2 cellular contexts compared by ENCODE assay signal in the genomic region with DNA sequence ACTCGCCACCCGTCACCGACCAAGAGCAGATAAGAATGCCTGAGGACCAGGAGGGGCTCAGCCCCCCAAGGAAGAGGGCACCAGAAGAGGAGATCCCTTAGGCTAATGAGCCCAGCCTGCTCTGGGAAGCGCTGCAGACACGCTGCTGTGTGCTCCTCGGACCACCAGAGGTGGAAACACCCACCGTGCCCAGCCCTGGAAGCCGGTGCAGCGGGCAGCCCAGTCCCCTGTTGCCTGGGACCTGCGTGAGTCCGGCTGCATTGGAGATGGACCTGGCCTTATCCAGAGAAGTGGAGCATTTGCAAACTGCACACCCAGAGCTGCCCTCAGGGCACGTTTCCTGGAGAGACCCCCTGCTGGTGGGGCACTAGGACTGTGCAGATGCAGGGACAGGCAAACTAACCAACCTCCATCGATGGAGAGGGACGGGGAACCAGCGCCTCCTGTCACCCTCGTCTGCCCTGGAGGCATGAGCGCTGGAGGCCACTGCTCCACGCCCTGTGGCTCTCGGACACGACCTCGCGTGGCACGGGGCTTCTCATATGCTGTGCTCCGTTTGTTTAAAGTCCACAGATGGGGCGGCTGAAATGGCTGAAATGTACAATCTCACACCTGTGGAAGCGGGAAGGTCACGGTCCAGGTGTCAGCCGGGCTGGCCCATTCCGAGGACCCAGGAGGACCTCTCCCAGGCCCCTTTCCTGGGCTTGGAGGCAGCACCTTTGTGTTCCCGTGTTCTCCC.
A peak's percentile ranks its signal among the peaks of the same experiment; 100 is the strongest.
TF ChIP-seq lines count a peak whose summit lies in the region.

No MANE protein-coding gene starts in this region.

TF ChIP-seq in HepG2, 621 proteins besides CTCF, POLR2A, EP300 and RAD21:
- TF ChIP-seq XBP1 (CRISPR knock-in tag; IDR thresholded peaks at IDR 0.05) = no peak
- TF ChIP-seq AGO2 (optimal IDR thresholded peaks at IDR 0.05; ENCODE audit: low read depth, low read length) = peak; percentile 63
- no peak for TF ChIP-seq ZNF207 (IDR thresholded peaks at IDR 0.05; ENCODE audit: borderline replicate concordance)
- peak; percentile 31 for TF ChIP-seq RBM22 (optimal IDR thresholded peaks at IDR 0.05; ENCODE audit: low read length)
- no peak for TF ChIP-seq CBX1 (IDR thresholded peaks at IDR 0.05; ENCODE audit: low read depth)

TF ChIP-seq in H1, 55 proteins besides CTCF, POLR2A, EP300 and RAD21:
- TF ChIP-seq, protein P1, sequence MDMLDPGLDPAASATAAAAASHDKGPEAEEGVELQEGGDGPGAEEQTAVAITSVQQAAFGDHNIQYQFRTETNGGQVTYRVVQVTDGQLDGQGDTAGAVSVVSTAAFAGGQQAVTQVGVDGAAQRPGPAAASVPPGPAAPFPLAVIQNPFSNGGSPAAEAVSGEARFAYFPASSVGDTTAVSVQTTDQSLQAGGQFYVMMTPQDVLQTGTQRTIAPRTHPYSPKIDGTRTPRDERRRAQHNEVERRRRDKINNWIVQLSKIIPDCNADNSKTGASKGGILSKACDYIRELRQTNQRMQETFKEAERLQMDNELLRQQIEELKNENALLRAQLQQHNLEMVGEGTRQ (IDR thresholded peaks at IDR 0.05; ENCODE audit: low read length) = no peak
- TF ChIP-seq KDM1A (IDR thresholded peaks at IDR 0.05; ENCODE audit: borderline replicate concordance, low read length) (no peak), SP2 (IDR thresholded peaks at IDR 0.05; ENCODE audit: low read length) (no peak), CBX5 (IDR thresholded peaks at IDR 0.05; ENCODE audit: low read depth, low read length) (no peak), MAFK (IDR thresholded peaks at IDR 0.05; ENCODE audit: low read depth, low read length) (no peak)
- TF ChIP-seq, protein P2, sequence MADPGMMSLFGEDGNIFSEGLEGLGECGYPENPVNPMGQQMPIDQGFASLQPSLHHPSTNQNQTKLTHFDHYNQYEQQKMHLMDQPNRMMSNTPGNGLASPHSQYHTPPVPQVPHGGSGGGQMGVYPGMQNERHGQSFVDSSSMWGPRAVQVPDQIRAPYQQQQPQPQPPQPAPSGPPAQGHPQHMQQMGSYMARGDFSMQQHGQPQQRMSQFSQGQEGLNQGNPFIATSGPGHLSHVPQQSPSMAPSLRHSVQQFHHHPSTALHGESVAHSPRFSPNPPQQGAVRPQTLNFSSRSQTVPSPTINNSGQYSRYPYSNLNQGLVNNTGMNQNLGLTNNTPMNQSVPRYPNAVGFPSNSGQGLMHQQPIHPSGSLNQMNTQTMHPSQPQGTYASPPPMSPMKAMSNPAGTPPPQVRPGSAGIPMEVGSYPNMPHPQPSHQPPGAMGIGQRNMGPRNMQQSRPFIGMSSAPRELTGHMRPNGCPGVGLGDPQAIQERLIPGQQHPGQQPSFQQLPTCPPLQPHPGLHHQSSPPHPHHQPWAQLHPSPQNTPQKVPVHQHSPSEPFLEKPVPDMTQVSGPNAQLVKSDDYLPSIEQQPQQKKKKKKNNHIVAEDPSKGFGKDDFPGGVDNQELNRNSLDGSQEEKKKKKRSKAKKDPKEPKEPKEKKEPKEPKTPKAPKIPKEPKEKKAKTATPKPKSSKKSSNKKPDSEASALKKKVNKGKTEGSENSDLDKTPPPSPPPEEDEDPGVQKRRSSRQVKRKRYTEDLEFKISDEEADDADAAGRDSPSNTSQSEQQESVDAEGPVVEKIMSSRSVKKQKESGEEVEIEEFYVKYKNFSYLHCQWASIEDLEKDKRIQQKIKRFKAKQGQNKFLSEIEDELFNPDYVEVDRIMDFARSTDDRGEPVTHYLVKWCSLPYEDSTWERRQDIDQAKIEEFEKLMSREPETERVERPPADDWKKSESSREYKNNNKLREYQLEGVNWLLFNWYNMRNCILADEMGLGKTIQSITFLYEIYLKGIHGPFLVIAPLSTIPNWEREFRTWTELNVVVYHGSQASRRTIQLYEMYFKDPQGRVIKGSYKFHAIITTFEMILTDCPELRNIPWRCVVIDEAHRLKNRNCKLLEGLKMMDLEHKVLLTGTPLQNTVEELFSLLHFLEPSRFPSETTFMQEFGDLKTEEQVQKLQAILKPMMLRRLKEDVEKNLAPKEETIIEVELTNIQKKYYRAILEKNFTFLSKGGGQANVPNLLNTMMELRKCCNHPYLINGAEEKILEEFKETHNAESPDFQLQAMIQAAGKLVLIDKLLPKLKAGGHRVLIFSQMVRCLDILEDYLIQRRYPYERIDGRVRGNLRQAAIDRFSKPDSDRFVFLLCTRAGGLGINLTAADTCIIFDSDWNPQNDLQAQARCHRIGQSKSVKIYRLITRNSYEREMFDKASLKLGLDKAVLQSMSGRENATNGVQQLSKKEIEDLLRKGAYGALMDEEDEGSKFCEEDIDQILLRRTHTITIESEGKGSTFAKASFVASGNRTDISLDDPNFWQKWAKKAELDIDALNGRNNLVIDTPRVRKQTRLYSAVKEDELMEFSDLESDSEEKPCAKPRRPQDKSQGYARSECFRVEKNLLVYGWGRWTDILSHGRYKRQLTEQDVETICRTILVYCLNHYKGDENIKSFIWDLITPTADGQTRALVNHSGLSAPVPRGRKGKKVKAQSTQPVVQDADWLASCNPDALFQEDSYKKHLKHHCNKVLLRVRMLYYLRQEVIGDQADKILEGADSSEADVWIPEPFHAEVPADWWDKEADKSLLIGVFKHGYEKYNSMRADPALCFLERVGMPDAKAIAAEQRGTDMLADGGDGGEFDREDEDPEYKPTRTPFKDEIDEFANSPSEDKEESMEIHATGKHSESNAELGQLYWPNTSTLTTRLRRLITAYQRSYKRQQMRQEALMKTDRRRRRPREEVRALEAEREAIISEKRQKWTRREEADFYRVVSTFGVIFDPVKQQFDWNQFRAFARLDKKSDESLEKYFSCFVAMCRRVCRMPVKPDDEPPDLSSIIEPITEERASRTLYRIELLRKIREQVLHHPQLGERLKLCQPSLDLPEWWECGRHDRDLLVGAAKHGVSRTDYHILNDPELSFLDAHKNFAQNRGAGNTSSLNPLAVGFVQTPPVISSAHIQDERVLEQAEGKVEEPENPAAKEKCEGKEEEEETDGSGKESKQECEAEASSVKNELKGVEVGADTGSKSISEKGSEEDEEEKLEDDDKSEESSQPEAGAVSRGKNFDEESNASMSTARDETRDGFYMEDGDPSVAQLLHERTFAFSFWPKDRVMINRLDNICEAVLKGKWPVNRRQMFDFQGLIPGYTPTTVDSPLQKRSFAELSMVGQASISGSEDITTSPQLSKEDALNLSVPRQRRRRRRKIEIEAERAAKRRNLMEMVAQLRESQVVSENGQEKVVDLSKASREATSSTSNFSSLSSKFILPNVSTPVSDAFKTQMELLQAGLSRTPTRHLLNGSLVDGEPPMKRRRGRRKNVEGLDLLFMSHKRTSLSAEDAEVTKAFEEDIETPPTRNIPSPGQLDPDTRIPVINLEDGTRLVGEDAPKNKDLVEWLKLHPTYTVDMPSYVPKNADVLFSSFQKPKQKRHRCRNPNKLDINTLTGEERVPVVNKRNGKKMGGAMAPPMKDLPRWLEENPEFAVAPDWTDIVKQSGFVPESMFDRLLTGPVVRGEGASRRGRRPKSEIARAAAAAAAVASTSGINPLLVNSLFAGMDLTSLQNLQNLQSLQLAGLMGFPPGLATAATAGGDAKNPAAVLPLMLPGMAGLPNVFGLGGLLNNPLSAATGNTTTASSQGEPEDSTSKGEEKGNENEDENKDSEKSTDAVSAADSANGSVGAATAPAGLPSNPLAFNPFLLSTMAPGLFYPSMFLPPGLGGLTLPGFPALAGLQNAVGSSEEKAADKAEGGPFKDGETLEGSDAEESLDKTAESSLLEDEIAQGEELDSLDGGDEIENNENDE (IDR thresholded peaks at IDR 0.05; ENCODE audit: insufficient replicate concordance, low read length) = no peak
